ENCODE assay signal across 1 cellular context in the genomic region with DNA sequence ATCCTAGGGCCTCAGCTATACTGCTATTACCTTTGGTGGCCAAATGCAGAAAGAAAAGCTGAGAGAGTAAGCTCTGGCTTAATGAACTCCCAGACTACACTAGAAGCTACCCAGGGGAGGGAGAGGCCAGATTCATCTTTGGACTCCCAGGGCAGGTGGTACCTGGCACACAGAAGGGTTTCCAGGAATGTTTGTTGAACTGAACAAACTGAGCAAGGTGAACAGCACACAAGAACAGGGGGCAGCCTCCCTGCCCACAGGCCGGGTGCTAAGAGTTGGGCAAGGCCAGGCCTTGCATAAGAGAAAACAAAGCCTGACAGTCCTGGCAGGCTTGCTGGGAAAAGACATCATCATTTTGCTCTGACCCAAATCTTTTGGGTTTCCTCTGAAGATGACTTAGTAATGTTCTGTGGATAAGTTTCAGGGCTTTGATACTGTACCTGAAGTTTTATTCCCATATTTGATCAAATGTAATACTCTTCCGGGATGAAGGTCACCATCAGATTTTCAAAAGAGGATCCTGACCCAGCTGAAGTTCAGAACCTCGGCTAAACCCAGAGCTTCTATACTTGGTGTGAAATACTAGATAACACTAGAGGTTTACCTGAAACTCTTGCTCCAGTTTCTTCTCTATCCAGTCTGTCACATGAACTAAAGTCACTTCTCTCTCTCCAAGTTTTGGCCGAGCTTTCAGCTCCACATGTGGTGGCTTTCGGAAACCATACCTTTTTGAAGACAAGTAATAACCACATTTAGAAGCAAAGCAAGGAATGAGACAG.
TF ChIP-seq lines count a peak whose summit lies in the region.

No MANE protein-coding gene starts in this region.

TF ChIP-seq in HepG2, 621 proteins besides CTCF, POLR2A, EP300 and RAD21 (continued from another document and continues in another):
- TF ChIP-seq, protein P1, sequence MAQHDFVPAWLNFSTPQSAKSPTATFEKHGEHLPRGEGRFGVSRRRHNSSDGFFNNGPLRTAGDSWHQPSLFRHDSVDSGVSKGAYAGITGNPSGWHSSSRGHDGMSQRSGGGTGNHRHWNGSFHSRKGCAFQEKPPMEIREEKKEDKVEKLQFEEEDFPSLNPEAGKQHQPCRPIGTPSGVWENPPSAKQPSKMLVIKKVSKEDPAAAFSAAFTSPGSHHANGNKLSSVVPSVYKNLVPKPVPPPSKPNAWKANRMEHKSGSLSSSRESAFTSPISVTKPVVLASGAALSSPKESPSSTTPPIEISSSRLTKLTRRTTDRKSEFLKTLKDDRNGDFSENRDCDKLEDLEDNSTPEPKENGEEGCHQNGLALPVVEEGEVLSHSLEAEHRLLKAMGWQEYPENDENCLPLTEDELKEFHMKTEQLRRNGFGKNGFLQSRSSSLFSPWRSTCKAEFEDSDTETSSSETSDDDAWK (CRISPR knock-in tag; IDR thresholded peaks at IDR 0.05), result no peak
- TF ChIP-seq ZFY (CRISPR knock-in tag; IDR thresholded peaks at IDR 0.05) (peak; percentile 87), AFF4 (CRISPR knock-in tag; IDR thresholded peaks at IDR 0.05) (peak; percentile 81; the same call in 1 of the 2 replicates), ZNF263 (CRISPR knock-in tag; IDR thresholded peaks at IDR 0.05) (peak; percentile 94), ZNF329 (CRISPR knock-in tag; IDR thresholded peaks at IDR 0.05; ENCODE audit: low read depth) (0 out of 2 replicates have a peak, but pooled peaks have one; percentile 55), ZNF839 (CRISPR knock-in tag; IDR thresholded peaks at IDR 0.05; ENCODE audit: borderline replicate concordance) (0 out of 2 replicates have a peak, but pooled peaks have one; percentile 38), GTF3A (CRISPR knock-in tag; conservative IDR thresholded peaks at IDR 0.05) (0 out of 2 replicates have a peak, but pooled peaks have one; percentile 31), ZSCAN29 (CRISPR knock-in tag; conservative IDR thresholded peaks at IDR 0.05) (peak; percentile 92), KLF11 (CRISPR knock-in tag; IDR thresholded peaks at IDR 0.05) (peak; percentile 79; the same call in 1 of the 2 replicates), ZNF18 (CRISPR knock-in tag; IDR thresholded peaks at IDR 0.05; ENCODE audit: insufficient replicate concordance) (peak; percentile 61), CBX1 (IDR thresholded peaks at IDR 0.05; ENCODE audit: low read depth) (peak; percentile 69), ZNF619 (CRISPR knock-in tag; IDR thresholded peaks at IDR 0.05) (peak; percentile 91), ZNF484 (CRISPR knock-in tag; IDR thresholded peaks at IDR 0.05; ENCODE audit: borderline replicate concordance, low read depth) (no peak), EZH2 (conservative IDR thresholded peaks at IDR 0.05; ENCODE audit: low read depth, low read length) (no peak), THAP9 (CRISPR knock-in tag; IDR thresholded peaks at IDR 0.05; ENCODE audit: borderline replicate concordance) (0 out of 2 replicates have a peak, but pooled peaks have one; percentile 51), NR3C1 (CRISPR knock-in tag; IDR thresholded peaks at IDR 0.05) (no peak), BHLHE40 (IDR thresholded peaks at IDR 0.05; ENCODE audit: low read length) (peak; percentile 72; the same call in 1 of the 2 replicates), FOXM1 (CRISPR knock-in tag; IDR thresholded peaks at IDR 0.05) (no peak), NCOA2 (CRISPR knock-in tag; IDR thresholded peaks at IDR 0.05) (peak; percentile 99), NFE2L2 (IDR thresholded peaks at IDR 0.05; ENCODE audit: low read length) (no peak), ASH2L (IDR thresholded peaks at IDR 0.05; ENCODE audit: insufficient read length, low read depth, low read length) (peak; percentile 82), ZNF598 (CRISPR knock-in tag; IDR thresholded peaks at IDR 0.05; ENCODE audit: borderline replicate concordance) (no peak; the same call in 1 of the 2 replicates), CCAR2 (optimal IDR thresholded peaks at IDR 0.05; ENCODE audit: low read depth, low read length) (peak; percentile 91), TCF12 (IDR thresholded peaks at IDR 0.05) (no peak), TCF12 (CRISPR knock-in tag; IDR thresholded peaks at IDR 0.05) (no peak), THYN1 (CRISPR knock-in tag; IDR thresholded peaks at IDR 0.05; ENCODE audit: borderline replicate concordance, low read depth) (0 out of 2 replicates have a peak, but pooled peaks have one; percentile 24), NFYC (CRISPR knock-in tag; IDR thresholded peaks at IDR 0.05) (peak; percentile 6), CAMTA2 (CRISPR knock-in tag; IDR thresholded peaks at IDR 0.05; ENCODE audit: borderline replicate concordance) (no peak)
- TF ChIP-seq, protein P2, sequence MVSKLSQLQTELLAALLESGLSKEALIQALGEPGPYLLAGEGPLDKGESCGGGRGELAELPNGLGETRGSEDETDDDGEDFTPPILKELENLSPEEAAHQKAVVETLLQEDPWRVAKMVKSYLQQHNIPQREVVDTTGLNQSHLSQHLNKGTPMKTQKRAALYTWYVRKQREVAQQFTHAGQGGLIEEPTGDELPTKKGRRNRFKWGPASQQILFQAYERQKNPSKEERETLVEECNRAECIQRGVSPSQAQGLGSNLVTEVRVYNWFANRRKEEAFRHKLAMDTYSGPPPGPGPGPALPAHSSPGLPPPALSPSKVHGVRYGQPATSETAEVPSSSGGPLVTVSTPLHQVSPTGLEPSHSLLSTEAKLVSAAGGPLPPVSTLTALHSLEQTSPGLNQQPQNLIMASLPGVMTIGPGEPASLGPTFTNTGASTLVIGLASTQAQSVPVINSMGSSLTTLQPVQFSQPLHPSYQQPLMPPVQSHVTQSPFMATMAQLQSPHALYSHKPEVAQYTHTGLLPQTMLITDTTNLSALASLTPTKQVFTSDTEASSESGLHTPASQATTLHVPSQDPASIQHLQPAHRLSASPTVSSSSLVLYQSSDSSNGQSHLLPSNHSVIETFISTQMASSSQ (IDR thresholded peaks at IDR 0.05; ENCODE audit: low read depth), result peak; percentile 77
- TF ChIP-seq, protein P2 (CRISPR knock-in tag; IDR thresholded peaks at IDR 0.05; ENCODE audit: borderline replicate concordance), result peak; percentile 95
- TF ChIP-seq, protein P3, sequence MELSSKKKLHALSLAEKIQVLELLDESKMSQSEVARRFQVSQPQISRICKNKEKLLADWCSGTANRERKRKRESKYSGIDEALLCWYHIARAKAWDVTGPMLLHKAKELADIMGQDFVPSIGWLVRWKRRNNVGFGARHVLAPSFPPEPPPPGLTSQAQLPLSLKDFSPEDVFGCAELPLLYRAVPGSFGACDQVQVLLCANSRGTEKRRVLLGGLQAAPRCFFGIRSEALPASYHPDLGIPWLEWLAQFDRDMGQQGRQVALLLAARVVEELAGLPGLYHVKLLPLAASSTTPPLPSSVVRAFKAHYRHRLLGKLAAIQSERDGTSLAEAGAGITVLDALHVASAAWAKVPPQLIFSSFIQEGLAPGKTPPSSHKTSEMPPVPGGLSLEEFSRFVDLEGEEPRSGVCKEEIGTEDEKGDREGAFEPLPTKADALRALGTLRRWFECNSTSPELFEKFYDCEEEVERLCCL (CRISPR knock-in tag; IDR thresholded peaks at IDR 0.05; ENCODE audit: borderline replicate concordance), result no peak
- TF ChIP-seq, protein P4, sequence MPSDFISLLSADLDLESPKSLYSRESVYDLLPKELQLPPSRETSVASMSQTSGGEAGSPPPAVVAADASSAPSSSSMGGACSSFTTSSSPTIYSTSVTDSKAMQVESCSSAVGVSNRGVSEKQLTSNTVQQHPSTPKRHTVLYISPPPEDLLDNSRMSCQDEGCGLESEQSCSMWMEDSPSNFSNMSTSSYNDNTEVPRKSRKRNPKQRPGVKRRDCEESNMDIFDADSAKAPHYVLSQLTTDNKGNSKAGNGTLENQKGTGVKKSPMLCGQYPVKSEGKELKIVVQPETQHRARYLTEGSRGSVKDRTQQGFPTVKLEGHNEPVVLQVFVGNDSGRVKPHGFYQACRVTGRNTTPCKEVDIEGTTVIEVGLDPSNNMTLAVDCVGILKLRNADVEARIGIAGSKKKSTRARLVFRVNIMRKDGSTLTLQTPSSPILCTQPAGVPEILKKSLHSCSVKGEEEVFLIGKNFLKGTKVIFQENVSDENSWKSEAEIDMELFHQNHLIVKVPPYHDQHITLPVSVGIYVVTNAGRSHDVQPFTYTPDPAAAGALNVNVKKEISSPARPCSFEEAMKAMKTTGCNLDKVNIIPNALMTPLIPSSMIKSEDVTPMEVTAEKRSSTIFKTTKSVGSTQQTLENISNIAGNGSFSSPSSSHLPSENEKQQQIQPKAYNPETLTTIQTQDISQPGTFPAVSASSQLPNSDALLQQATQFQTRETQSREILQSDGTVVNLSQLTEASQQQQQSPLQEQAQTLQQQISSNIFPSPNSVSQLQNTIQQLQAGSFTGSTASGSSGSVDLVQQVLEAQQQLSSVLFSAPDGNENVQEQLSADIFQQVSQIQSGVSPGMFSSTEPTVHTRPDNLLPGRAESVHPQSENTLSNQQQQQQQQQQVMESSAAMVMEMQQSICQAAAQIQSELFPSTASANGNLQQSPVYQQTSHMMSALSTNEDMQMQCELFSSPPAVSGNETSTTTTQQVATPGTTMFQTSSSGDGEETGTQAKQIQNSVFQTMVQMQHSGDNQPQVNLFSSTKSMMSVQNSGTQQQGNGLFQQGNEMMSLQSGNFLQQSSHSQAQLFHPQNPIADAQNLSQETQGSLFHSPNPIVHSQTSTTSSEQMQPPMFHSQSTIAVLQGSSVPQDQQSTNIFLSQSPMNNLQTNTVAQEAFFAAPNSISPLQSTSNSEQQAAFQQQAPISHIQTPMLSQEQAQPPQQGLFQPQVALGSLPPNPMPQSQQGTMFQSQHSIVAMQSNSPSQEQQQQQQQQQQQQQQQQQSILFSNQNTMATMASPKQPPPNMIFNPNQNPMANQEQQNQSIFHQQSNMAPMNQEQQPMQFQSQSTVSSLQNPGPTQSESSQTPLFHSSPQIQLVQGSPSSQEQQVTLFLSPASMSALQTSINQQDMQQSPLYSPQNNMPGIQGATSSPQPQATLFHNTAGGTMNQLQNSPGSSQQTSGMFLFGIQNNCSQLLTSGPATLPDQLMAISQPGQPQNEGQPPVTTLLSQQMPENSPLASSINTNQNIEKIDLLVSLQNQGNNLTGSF (CRISPR knock-in tag; IDR thresholded peaks at IDR 0.05), result no peak
